Comparison of ENCODE assay signal across 8 cellular contexts in the genomic region with DNA sequence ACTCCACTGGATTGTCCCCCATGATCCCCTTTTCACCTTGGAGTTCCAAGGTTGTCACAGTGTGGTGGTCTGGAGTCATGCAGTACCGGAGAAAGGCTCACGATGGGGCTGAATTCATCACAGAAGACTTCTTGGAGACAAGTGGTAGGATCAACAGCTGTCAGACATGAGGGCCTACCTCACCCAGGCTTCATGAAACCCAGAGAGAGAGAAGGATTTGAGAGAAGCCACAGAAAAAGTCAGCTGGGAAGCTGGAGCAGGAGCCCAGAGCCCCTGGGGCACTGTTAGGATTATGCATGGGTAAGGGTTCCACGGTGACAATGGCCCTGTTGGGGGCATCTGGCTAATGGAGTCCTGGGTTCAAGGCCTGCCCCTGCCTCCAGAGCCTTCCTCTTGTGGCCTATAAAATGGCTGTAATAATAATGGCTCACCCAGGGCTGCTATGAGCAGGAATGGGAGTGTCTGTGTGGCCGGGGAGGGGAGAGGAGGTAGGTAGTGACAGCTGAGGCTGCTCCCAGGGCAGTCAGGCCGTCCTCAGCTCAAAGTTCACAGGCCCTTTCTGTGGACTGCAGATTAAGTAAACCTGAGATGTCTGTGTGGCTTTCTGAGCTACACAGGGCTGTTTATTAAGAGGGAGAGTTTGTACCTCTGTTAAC. TPM values are rescaled to one million over a fixed set of nuclear protein-coding genes. Genes with fewer than 3 reads are reported as not detected.
DNase-seq lines count a peak whose midpoint lies in the region; ATAC-seq and TF ChIP-seq lines count a peak whose summit lies in the region.

No MANE protein-coding gene starts in this region.

- peaks cover 8% of the 10 kb centered on the region for H3K36me3 Mint-ChIP-seq in MCF 10A (ENCODE audit: insufficient read depth, unreplicated experiment)

- no peaks in the 10 kb centered on the region for H3K27me3 Mint-ChIP-seq in MCF 10A (ENCODE audit: insufficient read depth, unreplicated experiment)

- POLR2A ChIA-PET in MCF 10A (lab: Yijun Ruan, JAX) = interaction anchor here (0.6 to 3.1 kb wide), 15 partner anchors 10 to 195 kb away, joined by 3 to 34 read pairs (median 4); a partner anchor contains a TSS

- H3K4me3 ChIP-seq in left lung = peak overlapping the region; percentile 58 to 89

- H3K9me3 ChIP-seq in left lung = no peaks in the 10 kb centered on the region

- peaks cover 22% of the 10 kb centered on the region for H3K4me1 Mint-ChIP-seq in MCF 10A (ENCODE audit: insufficient read depth, unreplicated experiment)

- peak overlapping the region; percentile 34 for H3K27ac Mint-ChIP-seq in MCF 10A (ENCODE audit: low read depth, unreplicated experiment)

- H3K9me3 Mint-ChIP-seq in MCF 10A (ENCODE audit: unreplicated experiment) = no peaks in the 10 kb centered on the region

- H3K4me3 Mint-ChIP-seq in MCF 10A (ENCODE audit: unreplicated experiment) = peak overlapping the region; percentile 74

- TF ChIP-seq CTCF in GM20000 (IDR thresholded peaks at IDR 0.05; ENCODE audit: extremely low read depth, missing control alignments) (peak; percentile 21), MCF 10A (IDR thresholded peaks at IDR 0.05; ENCODE audit: unreplicated experiment) (no peak), left lung (IDR thresholded peaks at IDR 0.05) (peak in 1 of 2 donors; percentile 12)

- no peaks in the 10 kb centered on the region for H3K27me3 ChIP-seq in left lung

- DNase-seq in DMS 273 (lab: John Stamatoyannopoulos, UW; ENCODE audit: unreplicated experiment) (peak; percentile 72), GM20000 (ENCODE audit: low spot score) (peak; percentile 84), HT-29 (ENCODE audit: low spot score) (peak; percentile 68), T-helper 1 cell (peak in 3 of 5 donors; percentile 31 to 73 (median 38)), MCF 10A (ENCODE audit: unreplicated experiment) (peak; percentile 51), left lung (no peak), NCI-H2081 (lab: John Stamatoyannopoulos, UW) (no peak)
- DNase-seq in stimulated activated naive CD4-positive, alpha-beta T cell (lab: John Stamatoyannopoulos, UW) = peak in 5 of 6 experiments; percentile 15 to 67 (median 43)

- H3K36me3 ChIP-seq in left lung = peaks cover 0 to 14% of the 10 kb centered on the region in 2 donors

- intact Hi-C loops in MCF 10A (cut with micrococcal nuclease) = loop anchor here (1.0 kb wide), 2 partner anchors 75 to 145 kb away; no protein-coding TSS in a partner anchor
- intact Hi-C loops in left lung (cut with DNase I) = no loop called here

- CTCF ChIA-PET in MCF 10A (lab: Yijun Ruan, JAX) = interaction anchor here (0.5 to 2.0 kb wide), 16 partner anchors 7 to 194 kb away, joined by 3 to 8 read pairs (median 3); a partner anchor contains a TSS

- peak overlapping the region; percentile 77 to 94 for H3K27ac ChIP-seq in left lung

- H3K4me1 ChIP-seq in left lung = peaks cover 5 to 58% of the 10 kb centered on the region in 2 donors

- TSS peak; percentile 29 for BruUV-seq in MCF 10A (replicated peaks; lab: Mats Ljungman, UMichigan)

- peak; percentile 8 for ATAC-seq in left lung

RNA-seq across cellular contexts. Expression of a gene that starts 0.9 kb away (rescaled TPM):
- 31.2 and 34.2 TPM in 2 replicates for total RNA-seq in HT-29 (2014; rRNA removed; shearing (Covaris generic))
- 15.8 and 17.9 TPM in 2 replicates for total RNA-seq in MCF 10A (2022)
- 10 to 100 TPM; 26.8 to 37.2 TPM for total RNA-seq in left lung

Comparison
In these comparisons a context has a peak if more than half of its experiments do, and no peak if none do; other contexts are left out.
1. DNase-seq: peak in DMS 273 (single experiment), GM20000 (single experiment), HT-29 (single experiment), T-helper 1 cell (3 of 5), MCF 10A (single experiment) and stimulated activated naive CD4-positive, alpha-beta T cell (5 of 6); none in left lung (0 of 2) and NCI-H2081 (0 of 2).